In genomic region chr1:32650752-32651460, GRCh38 we compare ENCODE assay signal across 1 cellular context.
TF ChIP-seq lines count a peak whose summit lies in the region.

Gene RBBP4, plus strand, starts transcription at chr1:32651208. Its CDS starts 99 bp downstream, at chr1:32651307.

TF ChIP-seq in HepG2, 621 proteins besides CTCF, POLR2A, EP300 and RAD21 (continued from another document and continues in another):
- TF ChIP-seq SRF (IDR thresholded peaks at IDR 0.05; ENCODE audit: low read depth, low read length) (no peak), FOXK1 (CRISPR knock-in tag; IDR thresholded peaks at IDR 0.05; ENCODE audit: borderline replicate concordance, low read depth) (peak; percentile 30; the same call in 1 of the 2 replicates), TCF12 (IDR thresholded peaks at IDR 0.05) (no peak), TCF12 (CRISPR knock-in tag; IDR thresholded peaks at IDR 0.05) (peak; percentile 57; the same call in 1 of the 2 replicates), ZNF205 (CRISPR knock-in tag; IDR thresholded peaks at IDR 0.05) (0 out of 2 replicates have a peak, but pooled peaks have one; percentile 11), ATF1 (CRISPR knock-in tag; IDR thresholded peaks at IDR 0.05) (peak; percentile 75), ZNF34 (CRISPR knock-in tag; IDR thresholded peaks at IDR 0.05; ENCODE audit: borderline replicate concordance) (0 out of 2 replicates have a peak, but pooled peaks have one; percentile 22), POLR2G (IDR thresholded peaks at IDR 0.05; ENCODE audit: low read depth, low read length) (peak; percentile 58; the same call in 1 of the 2 replicates), NR2F1 (CRISPR knock-in tag; IDR thresholded peaks at IDR 0.05) (peak in 1 of 2 experiments; percentile 45; a peak in 2 of 4 replicates), ZNF225 (CRISPR knock-in tag; IDR thresholded peaks at IDR 0.05) (peak; percentile 89; the same call in 1 of the 2 replicates), ATF4 (CRISPR knock-in tag; IDR thresholded peaks at IDR 0.05) (peak; percentile 61 to 86), MAF1 (CRISPR knock-in tag; IDR thresholded peaks at IDR 0.05; ENCODE audit: borderline replicate concordance) (no peak), NFYB (CRISPR knock-in tag; IDR thresholded peaks at IDR 0.05) (peak; percentile 93), NKX3-1 (CRISPR knock-in tag; IDR thresholded peaks at IDR 0.05) (peak; percentile 82; the same call in 1 of the 2 replicates), ZSCAN5A (CRISPR knock-in tag; IDR thresholded peaks at IDR 0.05; ENCODE audit: borderline replicate concordance) (peak; percentile 78; the same call in 1 of the 2 replicates), ARNT (IDR thresholded peaks at IDR 0.05) (no peak), KMT2A (CRISPR knock-in tag; IDR thresholded peaks at IDR 0.05) (peak; percentile 94), TRAFD1 (CRISPR knock-in tag; IDR thresholded peaks at IDR 0.05; ENCODE audit: borderline replicate concordance) (no peak), ZUFSP (CRISPR knock-in tag; IDR thresholded peaks at IDR 0.05; ENCODE audit: borderline replicate concordance) (no peak), ASH2L (IDR thresholded peaks at IDR 0.05; ENCODE audit: insufficient read length, low read depth, low read length) (peak; percentile 77), SRY (CRISPR knock-in tag; IDR thresholded peaks at IDR 0.05) (peak; percentile 93), ZIK1 (CRISPR knock-in tag; IDR thresholded peaks at IDR 0.05; ENCODE audit: borderline replicate concordance, low read depth) (peak; percentile 68), POLR2AphosphoS5 (IDR thresholded peaks at IDR 0.05; ENCODE audit: low read depth, low read length) (peak; percentile 54), ZFP36L1 (CRISPR knock-in tag; IDR thresholded peaks at IDR 0.05) (peak; percentile 98), MATR3 (CRISPR knock-in tag; IDR thresholded peaks at IDR 0.05) (no peak), ZBTB38 (CRISPR knock-in tag; IDR thresholded peaks at IDR 0.05) (peak; percentile 45; the same call in 1 of the 2 replicates), MAZ (IDR thresholded peaks at IDR 0.05; ENCODE audit: borderline replicate concordance, low read depth, low read length) (peak; percentile 45; the same call in 1 of the 2 replicates), MAZ (CRISPR knock-in tag; IDR thresholded peaks at IDR 0.05; ENCODE audit: low read depth) (peak; percentile 91), IRX3 (CRISPR knock-in tag; IDR thresholded peaks at IDR 0.05; ENCODE audit: borderline replicate concordance, low read depth) (peak; percentile 72; the same call in 1 of the 2 replicates), ZNF496 (CRISPR knock-in tag; IDR thresholded peaks at IDR 0.05; ENCODE audit: insufficient replicate concordance) (no peak), ZNF546 (CRISPR knock-in tag; conservative IDR thresholded peaks at IDR 0.05) (peak; percentile 96), HOXA3 (CRISPR knock-in tag; IDR thresholded peaks at IDR 0.05) (peak; percentile 94), ZNF232 (CRISPR knock-in tag; IDR thresholded peaks at IDR 0.05; ENCODE audit: borderline replicate concordance) (peak; percentile 69), SP5 (CRISPR knock-in tag; IDR thresholded peaks at IDR 0.05; ENCODE audit: borderline replicate concordance, low read depth) (peak; percentile 94), AGO1 (IDR thresholded peaks at IDR 0.05; ENCODE audit: low read depth, low read length, poor library complexity, severe bottlenecking) (no peak), HMGXB4 (CRISPR knock-in tag; IDR thresholded peaks at IDR 0.05; ENCODE audit: borderline replicate concordance in 1 of 2, low read depth in 1 of 2) (peak in 1 of 2 experiments; percentile 79; a peak in 3 of 4 replicates), ZNF678 (CRISPR knock-in tag; IDR thresholded peaks at IDR 0.05) (peak; percentile 97), SNAPC5 (CRISPR knock-in tag; IDR thresholded peaks at IDR 0.05; ENCODE audit: borderline replicate concordance) (0 out of 2 replicates have a peak, but pooled peaks have one; percentile 58), ZNF772 (CRISPR knock-in tag; IDR thresholded peaks at IDR 0.05) (no peak; the same call in none of the 2 replicates)
- TF ChIP-seq, protein P1, sequence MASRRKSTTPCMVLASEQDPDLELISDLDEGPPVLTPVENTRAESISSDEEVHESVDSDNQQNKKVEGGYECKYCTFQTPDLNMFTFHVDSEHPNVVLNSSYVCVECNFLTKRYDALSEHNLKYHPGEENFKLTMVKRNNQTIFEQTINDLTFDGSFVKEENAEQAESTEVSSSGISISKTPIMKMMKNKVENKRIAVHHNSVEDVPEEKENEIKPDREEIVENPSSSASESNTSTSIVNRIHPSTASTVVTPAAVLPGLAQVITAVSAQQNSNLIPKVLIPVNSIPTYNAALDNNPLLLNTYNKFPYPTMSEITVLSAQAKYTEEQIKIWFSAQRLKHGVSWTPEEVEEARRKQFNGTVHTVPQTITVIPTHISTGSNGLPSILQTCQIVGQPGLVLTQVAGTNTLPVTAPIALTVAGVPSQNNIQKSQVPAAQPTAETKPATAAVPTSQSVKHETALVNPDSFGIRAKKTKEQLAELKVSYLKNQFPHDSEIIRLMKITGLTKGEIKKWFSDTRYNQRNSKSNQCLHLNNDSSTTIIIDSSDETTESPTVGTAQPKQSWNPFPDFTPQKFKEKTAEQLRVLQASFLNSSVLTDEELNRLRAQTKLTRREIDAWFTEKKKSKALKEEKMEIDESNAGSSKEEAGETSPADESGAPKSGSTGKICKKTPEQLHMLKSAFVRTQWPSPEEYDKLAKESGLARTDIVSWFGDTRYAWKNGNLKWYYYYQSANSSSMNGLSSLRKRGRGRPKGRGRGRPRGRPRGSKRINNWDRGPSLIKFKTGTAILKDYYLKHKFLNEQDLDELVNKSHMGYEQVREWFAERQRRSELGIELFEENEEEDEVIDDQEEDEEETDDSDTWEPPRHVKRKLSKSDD (CRISPR knock-in tag; IDR thresholded peaks at IDR 0.05; ENCODE audit: low read depth) = peak; percentile 91
- TF ChIP-seq, protein P2, sequence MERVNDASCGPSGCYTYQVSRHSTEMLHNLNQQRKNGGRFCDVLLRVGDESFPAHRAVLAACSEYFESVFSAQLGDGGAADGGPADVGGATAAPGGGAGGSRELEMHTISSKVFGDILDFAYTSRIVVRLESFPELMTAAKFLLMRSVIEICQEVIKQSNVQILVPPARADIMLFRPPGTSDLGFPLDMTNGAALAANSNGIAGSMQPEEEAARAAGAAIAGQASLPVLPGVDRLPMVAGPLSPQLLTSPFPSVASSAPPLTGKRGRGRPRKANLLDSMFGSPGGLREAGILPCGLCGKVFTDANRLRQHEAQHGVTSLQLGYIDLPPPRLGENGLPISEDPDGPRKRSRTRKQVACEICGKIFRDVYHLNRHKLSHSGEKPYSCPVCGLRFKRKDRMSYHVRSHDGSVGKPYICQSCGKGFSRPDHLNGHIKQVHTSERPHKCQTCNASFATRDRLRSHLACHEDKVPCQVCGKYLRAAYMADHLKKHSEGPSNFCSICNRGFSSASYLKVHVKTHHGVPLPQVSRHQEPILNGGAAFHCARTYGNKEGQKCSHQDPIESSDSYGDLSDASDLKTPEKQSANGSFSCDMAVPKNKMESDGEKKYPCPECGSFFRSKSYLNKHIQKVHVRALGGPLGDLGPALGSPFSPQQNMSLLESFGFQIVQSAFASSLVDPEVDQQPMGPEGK (CRISPR knock-in tag; IDR thresholded peaks at IDR 0.05) = peak; percentile 98
- TF ChIP-seq, protein P3, sequence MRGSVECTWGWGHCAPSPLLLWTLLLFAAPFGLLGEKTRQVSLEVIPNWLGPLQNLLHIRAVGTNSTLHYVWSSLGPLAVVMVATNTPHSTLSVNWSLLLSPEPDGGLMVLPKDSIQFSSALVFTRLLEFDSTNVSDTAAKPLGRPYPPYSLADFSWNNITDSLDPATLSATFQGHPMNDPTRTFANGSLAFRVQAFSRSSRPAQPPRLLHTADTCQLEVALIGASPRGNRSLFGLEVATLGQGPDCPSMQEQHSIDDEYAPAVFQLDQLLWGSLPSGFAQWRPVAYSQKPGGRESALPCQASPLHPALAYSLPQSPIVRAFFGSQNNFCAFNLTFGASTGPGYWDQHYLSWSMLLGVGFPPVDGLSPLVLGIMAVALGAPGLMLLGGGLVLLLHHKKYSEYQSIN (CRISPR knock-in tag; IDR thresholded peaks at IDR 0.05; ENCODE audit: borderline replicate concordance) = no peak
- TF ChIP-seq, protein P4, sequence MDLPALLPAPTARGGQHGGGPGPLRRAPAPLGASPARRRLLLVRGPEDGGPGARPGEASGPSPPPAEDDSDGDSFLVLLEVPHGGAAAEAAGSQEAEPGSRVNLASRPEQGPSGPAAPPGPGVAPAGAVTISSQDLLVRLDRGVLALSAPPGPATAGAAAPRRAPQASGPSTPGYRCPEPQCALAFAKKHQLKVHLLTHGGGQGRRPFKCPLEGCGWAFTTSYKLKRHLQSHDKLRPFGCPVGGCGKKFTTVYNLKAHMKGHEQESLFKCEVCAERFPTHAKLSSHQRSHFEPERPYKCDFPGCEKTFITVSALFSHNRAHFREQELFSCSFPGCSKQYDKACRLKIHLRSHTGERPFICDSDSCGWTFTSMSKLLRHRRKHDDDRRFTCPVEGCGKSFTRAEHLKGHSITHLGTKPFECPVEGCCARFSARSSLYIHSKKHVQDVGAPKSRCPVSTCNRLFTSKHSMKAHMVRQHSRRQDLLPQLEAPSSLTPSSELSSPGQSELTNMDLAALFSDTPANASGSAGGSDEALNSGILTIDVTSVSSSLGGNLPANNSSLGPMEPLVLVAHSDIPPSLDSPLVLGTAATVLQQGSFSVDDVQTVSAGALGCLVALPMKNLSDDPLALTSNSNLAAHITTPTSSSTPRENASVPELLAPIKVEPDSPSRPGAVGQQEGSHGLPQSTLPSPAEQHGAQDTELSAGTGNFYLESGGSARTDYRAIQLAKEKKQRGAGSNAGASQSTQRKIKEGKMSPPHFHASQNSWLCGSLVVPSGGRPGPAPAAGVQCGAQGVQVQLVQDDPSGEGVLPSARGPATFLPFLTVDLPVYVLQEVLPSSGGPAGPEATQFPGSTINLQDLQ (CRISPR knock-in tag; IDR thresholded peaks at IDR 0.05) = no peak; the same call in 1 of the 2 replicates
